Comparison of ENCODE assay signal across 20 cellular contexts in the genomic region with DNA sequence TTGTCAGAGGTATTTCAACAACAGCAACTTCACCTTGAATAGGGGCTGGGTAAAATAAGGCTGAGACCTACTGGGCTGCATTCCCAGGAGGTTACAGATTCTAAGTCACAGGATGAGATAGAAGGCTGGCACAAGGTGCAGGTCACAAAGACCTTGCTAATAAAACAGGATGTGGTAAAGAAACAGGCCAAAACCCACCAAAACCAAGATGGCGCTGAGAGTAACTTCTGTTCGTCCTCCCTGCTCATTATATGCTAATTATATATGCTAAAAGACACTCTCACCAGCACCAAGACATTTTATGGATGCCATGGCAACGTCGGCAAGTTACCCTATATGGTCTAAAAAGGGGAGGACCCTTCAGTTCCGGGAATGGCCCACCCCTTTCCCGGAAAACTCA.
"Had no signal": no experiment of that assay in that cellular context is flagged by ENCODE, and none has a peak within 500 bp of the region (broad histone marks: within the 10 kb centered on the region; RNA-seq: fewer than 3 reads in every experiment).

No MANE protein-coding gene starts in this region.

- H3K27me3 ChIP-seq: right lobe of liver, tibial nerve, upper lobe of left lung had no signal

- H3K4me1 Mint-ChIP-seq: natural killer cell; stimulated activated naive B cell treated with anti-CD40 and anti-IgM and Interleukin-4, amounts not matched to agents 10 μg/mL and 1 μg/mL and 100 μg/mL, for 72 hours had no signal

- H3K9me3 ChIP-seq: lower lobe of right lung, right lobe of liver, thoracic aorta, tibial nerve, upper lobe of left lung had no signal

- H3K79me2 ChIP-seq: parathyroid adenoma had no signal

- H3K9me3 Mint-ChIP-seq: stimulated activated naive B cell treated with anti-CD40 and anti-IgM and Interleukin-4, amounts not matched to agents 10 μg/mL and 1 μg/mL and 100 μg/mL, for 72 hours had no signal

- H3K4me3 ChIP-seq: dorsolateral prefrontal cortex, lower lobe of right lung, right lobe of liver, thoracic aorta, tibial nerve, upper lobe of left lung had no signal

- DNase-seq: dorsolateral prefrontal cortex; effector CD4-positive, alpha-beta T cell; hypothalamus; left ventricle myocardium superior; lower lobe of right lung; natural killer cell; right lobe of liver; small intestine; stimulated activated CD4-positive, alpha-beta T cell treated with anti-CD3 and anti-CD28 coated beads, Interleukin-15, amount 100 ng/mL, for 24 hours; stimulated activated CD4-positive, alpha-beta T cell treated with anti-CD3 and anti-CD28 coated beads, Interleukin-2, amount 100 ng/mL, for 48 hours; stimulated activated naive B cell treated with anti-CD40 and anti-IgM and Interleukin-4, amounts not matched to agents 10 μg/mL and 1 μg/mL and 100 μg/mL, for 72 hours; upper lobe of left lung had no signal

- H3K36me3 Mint-ChIP-seq: natural killer cell; stimulated activated naive B cell treated with anti-CD40 and anti-IgM and Interleukin-4, amounts not matched to agents 10 μg/mL and 1 μg/mL and 100 μg/mL, for 72 hours had no signal

- H3K27ac ChIP-seq: dorsolateral prefrontal cortex, lower lobe of right lung, parathyroid adenoma, right lobe of liver, thoracic aorta, tibial nerve, upper lobe of left lung had no signal

- H2AFZ ChIP-seq: parathyroid adenoma had no signal

- H3K4me1 ChIP-seq: lower lobe of right lung, parathyroid adenoma, right lobe of liver, tibial nerve, upper lobe of left lung had no signal

- H3K27me3 Mint-ChIP-seq: progenitor cell of endocrine pancreas; stimulated activated naive B cell treated with anti-CD40 and anti-IgM and Interleukin-4, amounts not matched to agents 10 μg/mL and 1 μg/mL and 100 μg/mL, for 72 hours; stimulated activated naive CD8-positive, alpha-beta T cell treated with anti-CD3 and anti-CD28 coated beads, Interleukin-15, Interleukin-2, amounts not matched to agents 100 ng/mL and 50 ng/mL, for 24 hours had no signal

- H3K36me3 ChIP-seq: lower lobe of right lung, right lobe of liver, thoracic aorta, tibial nerve, upper lobe of left lung had no signal

- H3K4me3 Mint-ChIP-seq: natural killer cell; stimulated activated naive B cell treated with anti-CD40 and anti-IgM and Interleukin-4, amounts not matched to agents 10 μg/mL and 1 μg/mL and 100 μg/mL, for 72 hours; stimulated activated naive CD8-positive, alpha-beta T cell treated with anti-CD3 and anti-CD28 coated beads, Interleukin-15, Interleukin-2, amounts not matched to agents 100 ng/mL and 50 ng/mL, for 24 hours had no signal

- H3K27ac Mint-ChIP-seq: natural killer cell; progenitor cell of endocrine pancreas; stimulated activated naive B cell treated with anti-CD40 and anti-IgM and Interleukin-4, amounts not matched to agents 10 μg/mL and 1 μg/mL and 100 μg/mL, for 72 hours; stimulated activated naive CD8-positive, alpha-beta T cell treated with anti-CD3 and anti-CD28 coated beads, Interleukin-15, Interleukin-2, amounts not matched to agents 100 ng/mL and 50 ng/mL, for 24 hours had no signal

- ATAC-seq: left ventricle myocardium superior; lower lobe of right lung; natural killer cell; right lobe of liver; stimulated activated naive B cell treated with anti-CD40 and anti-IgM and Interleukin-4, amounts not matched to agents 10 μg/mL and 1 μg/mL and 100 μg/mL, for 72 hours had no signal

- FAIRE-seq: frontal cortex, keratinocyte, small intestine, urothelium cell line had no signal

- H3K9ac ChIP-seq: parathyroid adenoma had no signal
